29 cellular contexts compared by ENCODE assay signal in genomic region chr11:71076021-71076420, GRCh38.
"Had no signal": no experiment of that assay in that cellular context is flagged by ENCODE, and none has a peak within 500 bp of the region (broad histone marks: within the 10 kb centered on the region; RNA-seq: fewer than 3 reads in every experiment).

No MANE protein-coding gene starts in this region.

- H3K9me3 Mint-ChIP-seq: activated CD4-positive, alpha-beta memory T cell treated with anti-CD3 and anti-CD28 coated beads for 36 hours; activated CD4-positive, alpha-beta T cell treated with anti-CD3 and anti-CD28 coated beads, Interleukin-2, amount 10 ng/mL, durations not matched to agents 7 days and 5 days; activated naive CD4-positive, alpha-beta T cell treated with anti-CD3 and anti-CD28 coated beads for 36 hours; activated T-cell treated with anti-CD3 and anti-CD28 coated beads, Interleukin-2, amount 50 U/mL, for 4 hours; T-cell had no signal

- H3K4me2 ChIP-seq: KMS-11 had no signal

- DNase-seq: activated CD4-positive, alpha-beta memory T cell treated with anti-CD3 and anti-CD28 coated beads for 36 hours; activated CD4-positive, alpha-beta T cell treated with anti-CD3 and anti-CD28 coated beads, Interleukin-2, amount 10 ng/mL, durations not matched to agents 7 days and 5 days; activated CD4-positive, CD25-positive, alpha-beta regulatory T cell; activated CD8-positive, alpha-beta memory T cell treated with anti-CD3 and anti-CD28 coated beads for 24 hours; activated gamma-delta T cell; activated naive CD4-positive, alpha-beta T cell treated with anti-CD3 and anti-CD28 coated beads for 36 hours; activated T-cell treated with anti-CD3 and anti-CD28 coated beads, Interleukin-2, amount 50 U/mL, for 4 hours; amygdala; MV-4-11; NCI-H1092 treated with DMSO at 0.1 percent for 48 hours; NCI-H1436; NCI-H1694 treated with DMSO at 0.1 percent for 48 hours; NCI-H2029 treated with DMSO at 0.1 percent for 48 hours; NCI-H510A treated with DMSO at 0.1 percent for 48 hours; NCI-H69; NK-92 treated with Interleukin-12 subunit alpha and Interleukin-12 subunit beta, amount 100 ng/mL, for 24 hours; SIG-M5; T-cell; T-helper 2 cell; T1000 had no signal

- H3K27ac ChIP-seq: cardiac muscle cell, KMS-11, SK-N-MC, VCaP had no signal

- H3K4me3 Mint-ChIP-seq: activated CD4-positive, alpha-beta memory T cell treated with anti-CD3 and anti-CD28 coated beads for 36 hours; activated CD4-positive, alpha-beta T cell treated with anti-CD3 and anti-CD28 coated beads, Interleukin-2, amount 10 ng/mL, durations not matched to agents 7 days and 5 days; activated naive CD4-positive, alpha-beta T cell treated with anti-CD3 and anti-CD28 coated beads for 36 hours; activated naive CD8-positive, alpha-beta T cell; activated T-cell treated with anti-CD3 and anti-CD28 coated beads, Interleukin-2, amount 50 U/mL, for 4 hours; brain; T-cell had no signal

- H3K27ac Mint-ChIP-seq: activated CD4-positive, alpha-beta memory T cell treated with anti-CD3 and anti-CD28 coated beads for 36 hours; activated CD4-positive, alpha-beta T cell treated with anti-CD3 and anti-CD28 coated beads, Interleukin-2, amount 10 ng/mL, durations not matched to agents 7 days and 5 days; activated naive CD4-positive, alpha-beta T cell treated with anti-CD3 and anti-CD28 coated beads for 36 hours; activated naive CD8-positive, alpha-beta T cell; brain; T-cell had no signal

- H3K36me3 Mint-ChIP-seq: activated CD4-positive, alpha-beta memory T cell treated with anti-CD3 and anti-CD28 coated beads for 36 hours; activated naive CD8-positive, alpha-beta T cell; brain; T-cell had no signal

- H3K27me3 ChIP-seq: cardiac muscle cell had no signal

- ATAC-seq: activated T-cell treated with anti-CD3 and anti-CD28 coated beads, Interleukin-2, amount 50 U/mL, for 4 hours; T-cell had no signal

- H3K4me1 Mint-ChIP-seq: activated CD4-positive, alpha-beta T cell treated with anti-CD3 and anti-CD28 coated beads, Interleukin-2, amount 10 ng/mL, durations not matched to agents 7 days and 5 days; T-cell had no signal

- H3K36me3 ChIP-seq: cardiac muscle cell had no signal

- H3K9ac ChIP-seq: KMS-11 had no signal

- FAIRE-seq: astrocyte, RCC 7860, TTC549 had no signal

- H3K4me3 ChIP-seq: cardiac muscle cell, SK-N-MC had no signal

- H3K27me3 Mint-ChIP-seq: activated CD4-positive, alpha-beta memory T cell treated with anti-CD3 and anti-CD28 coated beads for 36 hours; activated CD4-positive, alpha-beta T cell treated with anti-CD3 and anti-CD28 coated beads, Interleukin-2, amount 10 ng/mL, durations not matched to agents 7 days and 5 days had no signal
